ENCODE assay signal across 11 cellular contexts in genomic region chr10:119413738-119414611, GRCh38.
A peak's percentile ranks its signal among the peaks of the same experiment; 100 is the strongest.
DNase-seq lines count a peak whose midpoint lies in the region; ATAC-seq and TF ChIP-seq lines count a peak whose summit lies in the region.
"Had no signal": no experiment of that assay in that cellular context is flagged by ENCODE, and none has a peak within 500 bp of the region (broad histone marks: within the 10 kb centered on the region; RNA-seq: fewer than 3 reads in every experiment).

No MANE protein-coding gene starts in this region.

- TF ChIP-seq CTCF in AG04450 (IDR thresholded peaks at IDR 0.05; ENCODE audit: low read depth, low read length) = no peak
- no peak for TF ChIP-seq CTCF in WTC11 (IDR thresholded peaks at IDR 0.05)
- no peak for TF ChIP-seq CTCF in fibroblast of villous mesenchyme (IDR thresholded peaks at IDR 0.05; ENCODE audit: insufficient read depth, low read depth, low read length)
- TF ChIP-seq CTCF in nephron progenitor cell (IDR thresholded peaks at IDR 0.05) = no peak

- no peaks in the 10 kb centered on the region for H3K36me3 Mint-ChIP-seq in WTC11
- no peaks in the 10 kb centered on the region for H3K36me3 Mint-ChIP-seq in nephron progenitor cell (ENCODE audit: low read depth)

- no peaks in the 10 kb centered on the region for H3K27me3 Mint-ChIP-seq in WTC11 (ENCODE audit: low read depth)
- peaks cover 9% of the 10 kb centered on the region for H3K27me3 Mint-ChIP-seq in nephron progenitor cell (ENCODE audit: low read depth, poor library complexity)

- H3K4me1 Mint-ChIP-seq in WTC11 = peaks cover 5% of the 10 kb centered on the region
- H3K4me1 Mint-ChIP-seq in nephron progenitor cell = peaks cover 96% of the 10 kb centered on the region

- H3K27me3 ChIP-seq in AG04450 (ENCODE audit: control insufficient read depth, insufficient read depth, low read length) = no peaks in the 10 kb centered on the region

- H3K4me3 Mint-ChIP-seq in WTC11 (no peak overlapping the region), nephron progenitor cell (peak overlapping the region; percentile 64)

- no peak overlapping the region for H3K27ac Mint-ChIP-seq in WTC11
- H3K27ac Mint-ChIP-seq in nephron progenitor cell = peak overlapping the region; percentile 96

- peak; percentile 96 for DNase-seq in AG04450 (ENCODE audit: low read depth, low spot score)
- no peak for DNase-seq in WTC11 (ENCODE audit: low spot score)
- peak; percentile 100 for DNase-seq in fibroblast of villous mesenchyme (ENCODE audit: low read depth)
- peak; percentile 58 for DNase-seq in nephron progenitor cell
- DNase-seq in middle frontal gyrus (ENCODE audit: extremely low spot score, low spot score) = no peak
- no peak for DNase-seq in NK-92 (lab: John Stamatoyannopoulos, UW; ENCODE audit: unreplicated experiment)
- DNase-seq in NCI-H187 (lab: John Stamatoyannopoulos, UW) = no peak
- DNase-seq: ACHN, KG1, NCI-H526 had no signal

- no peaks in the 10 kb centered on the region for H3K9me3 Mint-ChIP-seq in WTC11
- no peaks in the 10 kb centered on the region for H3K9me3 Mint-ChIP-seq in nephron progenitor cell

- peaks cover 5% of the 10 kb centered on the region; the same call in 1 of the 2 replicates for H3K9me3 ChIP-seq in AG04450 (ENCODE audit: control insufficient read depth, insufficient read depth, low read length)

- peak; percentile 35 for ATAC-seq in WTC11
- no peak for ATAC-seq in HG02759 (IDR thresholded peaks at IDR 0.05; ENCODE audit: unreplicated experiment)

- POLR2A ChIA-PET in AG04450 (lab: Yijun Ruan, JAX) (interaction anchor here (0.6 to 1.8 kb wide), 14 partner anchors 13 to 300 kb away, joined by 3 to 41 read pairs (median 4); partner anchors contain the start of gene TIAL1), WTC11 (lab: Charles Lee) (no interaction called here)

- CTCF ChIA-PET in AG04450 (lab: Charles Lee) = interaction anchor here (0.6 to 2.2 kb wide), 5 partner anchors 203 to 223 kb away, joined by 3 to 6 read pairs (median 5); no protein-coding TSS in a partner anchor
- CTCF ChIA-PET in WTC11 (lab: Charles Lee) = interaction anchor here (0.7 to 10.0 kb wide), 4 partner anchors 98 to 215 kb away, joined by 3 to 86 read pairs (median 4); partner anchors contain the start of gene GRK5

- H3K4me3 ChIP-seq in AG04450 (ENCODE audit: low read depth, low read length) = no peak overlapping the region
- H3K4me3 ChIP-seq in fibroblast of villous mesenchyme (ENCODE audit: low read depth, low read length) = no peak overlapping the region

- peak overlapping the region; percentile 94 for H3K27ac ChIP-seq in AG04450 (ENCODE audit: low read depth, low read length)

TF ChIP-seq in WTC11, 78 proteins besides CTCF, POLR2A, EP300 and RAD21:
- TF ChIP-seq RORB (CRISPR knock-in tag; IDR thresholded peaks at IDR 0.05) = no peak
- no peak for TF ChIP-seq NFATC4 (CRISPR knock-in tag; IDR thresholded peaks at IDR 0.05)
- no peak for TF ChIP-seq TEAD4 (CRISPR knock-in tag; IDR thresholded peaks at IDR 0.05)
- no peak for TF ChIP-seq RELA (CRISPR knock-in tag; IDR thresholded peaks at IDR 0.05; ENCODE audit: borderline replicate concordance)
- TF ChIP-seq NFE2L1 (CRISPR knock-in tag; IDR thresholded peaks at IDR 0.05) = no peak
- TF ChIP-seq ZNF423 (CRISPR knock-in tag; IDR thresholded peaks at IDR 0.05) = no peak
- TF ChIP-seq ZNF219 (CRISPR knock-in tag; IDR thresholded peaks at IDR 0.05; ENCODE audit: borderline replicate concordance) = no peak
- no peak for TF ChIP-seq ETV6 (CRISPR knock-in tag; IDR thresholded peaks at IDR 0.05)
- no peak for TF ChIP-seq ZBTB43 (CRISPR knock-in tag; IDR thresholded peaks at IDR 0.05)

Comparison
In these comparisons a context has a peak if more than half of its experiments do, and no peak if none do; other contexts are left out.
1. DNase-seq: peak in AG04450 (single experiment), fibroblast of villous mesenchyme (single experiment) and nephron progenitor cell (single experiment); none in WTC11 (single experiment), middle frontal gyrus (single experiment), NK-92 (single experiment) and NCI-H187 (0 of 2).